ENCODE assay signal across 8 cellular contexts in genomic region chr1:43073490-43074230, GRCh38.
DNase-seq lines count a peak whose midpoint lies in the region; ATAC-seq and TF ChIP-seq lines count a peak whose summit lies in the region.

No MANE protein-coding gene starts in this region.

- H3K9me3 Mint-ChIP-seq in GM23338 = no peaks in the 10 kb centered on the region; the same call in 2 of the 3 replicates
- H3K9me3 Mint-ChIP-seq in central memory CD8-positive, alpha-beta T cell = no peaks in the 10 kb centered on the region

- 0 out of 2 replicates have a peak, but pooled peaks cover 4% of the 10 kb centered on the region for H3K9me2 ChIP-seq in GM23338 (ENCODE audit: insufficient read depth)

- ATAC-seq in GM23338 = peak; percentile 86
- ATAC-seq in activated CD4-positive, CD25-positive, alpha-beta regulatory T cell treated with anti-CD3 and anti-CD28 coated beads, Interleukin-2, amount 50 U/mL, for 24 hours = peak; percentile 75 to 81
- peak; percentile 64 for ATAC-seq in central memory CD8-positive, alpha-beta T cell (replicated peaks; ENCODE audit: extremely low read depth, poor library complexity, severe bottlenecking)
- ATAC-seq in HG03139 (IDR thresholded peaks at IDR 0.05; ENCODE audit: unreplicated experiment) = no peak

- peaks cover 2% of the 10 kb centered on the region for H3K27me3 Mint-ChIP-seq in GM23338 (ENCODE audit: insufficient read depth, low read depth, poor library complexity)
- no peaks in the 10 kb centered on the region for H3K27me3 Mint-ChIP-seq in central memory CD8-positive, alpha-beta T cell

- no peaks in the 10 kb centered on the region for H3K79me2 ChIP-seq in GM23338 (replicated peaks; ENCODE audit: insufficient read depth)

- H3K4me2 ChIP-seq in GM23338 = no peak overlapping the region

- no peak overlapping the region for H3K4me3 ChIP-seq in AG10803 (ENCODE audit: low read length)
- no peak overlapping the region for H3K4me3 ChIP-seq in GM23338

- no peak overlapping the region for H2AFZ ChIP-seq in GM23338

- no peaks in the 10 kb centered on the region for H3K36me3 ChIP-seq in GM23338 (ENCODE audit: insufficient read depth)

- no peak overlapping the region for H3K27ac Mint-ChIP-seq in GM23338
- no peak overlapping the region for H3K27ac Mint-ChIP-seq in central memory CD8-positive, alpha-beta T cell (ENCODE audit: low read depth)

- DNase-seq in AG10803 (ENCODE audit: low read depth) (peak; percentile 67), GM23338 (ENCODE audit: low spot score) (peak; percentile 91), NCI-H345 treated with DMSO at 0.1 percent for 48 hours (lab: John Stamatoyannopoulos, UW; ENCODE audit: unreplicated experiment) (peak; percentile 61), kidney glomerular epithelial cell (lab: John Stamatoyannopoulos, UW) (peak; percentile 63)
- DNase-seq in central memory CD8-positive, alpha-beta T cell (ENCODE audit: low spot score in 2 of 2) = peak; percentile 64 to 68
- DNase-seq in stimulated activated CD4-positive, alpha-beta T cell treated with anti-CD3 and anti-CD28 coated beads, Interleukin-2, amount 100 ng/mL, for 4 hours (ENCODE audit: low read depth) = peak; percentile 65

- no peaks in the 10 kb centered on the region for H3K36me3 Mint-ChIP-seq in GM23338 (ENCODE audit: low read depth)
- peaks cover 2% of the 10 kb centered on the region for H3K36me3 Mint-ChIP-seq in central memory CD8-positive, alpha-beta T cell (ENCODE audit: insufficient read depth)

- H4K20me1 ChIP-seq in GM23338 (replicated peaks; ENCODE audit: insufficient read depth) = no peaks in the 10 kb centered on the region

- TF ChIP-seq CTCF in AG10803 (conservative IDR thresholded peaks at IDR 0.05; ENCODE audit: low read length) (peak; percentile 90), GM23338 (conservative IDR thresholded peaks at IDR 0.05; ENCODE audit: low read depth in 2 of 2) (peak; percentile 93 to 98)

- peaks cover 15% of the 10 kb centered on the region for H3K4me1 ChIP-seq in GM23338 (ENCODE audit: insufficient read depth)

- H3K27me3 ChIP-seq in GM23338 (ENCODE audit: insufficient read depth) = no peaks in the 10 kb centered on the region

- no peak overlapping the region for H3K27ac ChIP-seq in GM23338 (ENCODE audit: low read depth)

- peaks cover 27% of the 10 kb centered on the region for H3K4me1 Mint-ChIP-seq in GM23338
- peaks cover 5% of the 10 kb centered on the region for H3K4me1 Mint-ChIP-seq in central memory CD8-positive, alpha-beta T cell

- H3K4me3 Mint-ChIP-seq in GM23338 = no peak overlapping the region
- H3K4me3 Mint-ChIP-seq in central memory CD8-positive, alpha-beta T cell = no peak overlapping the region

- 0 out of 2 replicates have a peak, but pooled peaks cover 4% of the 10 kb centered on the region for H3F3A ChIP-seq in GM23338 (replicated peaks; ENCODE audit: low read depth)

TF ChIP-seq in GM23338, 12 proteins besides CTCF, POLR2A, EP300 and RAD21 (continues in another document):
- TF ChIP-seq EZH2 (IDR thresholded peaks at IDR 0.05; ENCODE audit: low read depth, unreplicated experiment) = no peak
- no peak for TF ChIP-seq ZNF114 (CRISPR knock-in tag; IDR thresholded peaks at IDR 0.05)
- no peak for TF ChIP-seq POLR2AphosphoS5 (IDR thresholded peaks at IDR 0.05; ENCODE audit: low read depth)
- TF ChIP-seq ZNF462 (CRISPR knock-in tag; IDR thresholded peaks at IDR 0.05) = no peak
- TF ChIP-seq CREB1 (CRISPR knock-in tag; IDR thresholded peaks at IDR 0.05; ENCODE audit: low read depth) = no peak
- no peak for TF ChIP-seq REST (IDR thresholded peaks at IDR 0.05; ENCODE audit: unreplicated experiment)
- TF ChIP-seq NANOG (IDR thresholded peaks at IDR 0.05; ENCODE audit: borderline replicate concordance) = no peak
- no peak for TF ChIP-seq ETS1 (IDR thresholded peaks at IDR 0.05)
